Comparison of ENCODE assay signal across 21 cellular contexts in the genomic region with DNA sequence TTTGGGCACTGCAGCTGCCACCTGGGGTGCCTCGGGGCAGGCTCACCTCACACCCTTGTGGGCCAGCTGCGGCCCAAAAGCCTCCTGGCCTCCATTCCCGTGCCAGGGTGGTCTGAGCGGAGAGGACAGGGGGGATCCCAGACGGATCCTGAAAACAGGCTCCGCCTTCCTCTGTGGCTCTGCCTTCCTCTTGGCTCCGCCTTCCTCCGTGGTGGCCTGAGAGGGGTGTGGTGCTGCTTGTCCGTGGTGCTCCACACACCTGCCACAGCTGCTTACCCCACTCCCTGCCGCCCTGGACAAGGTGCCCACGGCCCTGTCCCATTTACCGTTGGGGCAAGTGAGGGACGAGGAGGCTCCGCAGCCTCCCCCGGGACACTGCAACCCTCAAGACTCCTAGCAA.
"Had no signal": no experiment of that assay in that cellular context is flagged by ENCODE, and none has a peak within 500 bp of the region (broad histone marks: within the 10 kb centered on the region; RNA-seq: fewer than 3 reads in every experiment).

No MANE protein-coding gene starts in this region.

- FAIRE-seq: RCC 7860 had no signal

- H3K36me3 ChIP-seq: MG63, SJSA1 had no signal

- H3K4me3 ChIP-seq: MG63, SJSA1, SK-N-MC had no signal

- H3K27me3 ChIP-seq: MG63 had no signal

- H3K27ac ChIP-seq: SJSA1, SK-N-MC had no signal

- H3K4me1 ChIP-seq: SJSA1 had no signal

- DNase-seq: Karpas-422, KG1, MG63, NCI-H1092, NCI-H1105 treated with DMSO at 0.1 percent for 48 hours, NCI-H1417 treated with DMSO at 0.1 percent for 48 hours, NCI-H146, NCI-H1694 treated with DMSO at 0.1 percent for 48 hours, NCI-H1930, NCI-H2081, NCI-H2107, NCI-H2227 treated with DMSO at 0.1 percent for 48 hours, NCI-H524 treated with DMSO at 0.1 percent for 48 hours, NCI-H69, NCI-H774, Right ventricle myocardium superior, RPMI8226, SIG-M5 had no signal

- H3K9me3 ChIP-seq: MG63, SJSA1 had no signal
